Comparison of ENCODE assay signal across 9 cellular contexts in genomic region chr11:105673089-105673488, GRCh38.
DNase-seq lines count a peak whose midpoint lies in the region; TF ChIP-seq lines count a peak whose summit lies in the region.
"Had no signal": no experiment of that assay in that cellular context is flagged by ENCODE, and none has a peak within 500 bp of the region (broad histone marks: within the 10 kb centered on the region; RNA-seq: fewer than 3 reads in every experiment).

No MANE protein-coding gene starts in this region.

- DNase-seq in AG04450 (ENCODE audit: low read depth, low spot score) (peak; percentile 34), HFF-Myc (ENCODE audit: extremely low read depth, low read depth) (peak; percentile 36), UCSD-AML1 (lab: John Stamatoyannopoulos, UW; ENCODE audit: unreplicated experiment) (peak; percentile 13), glomerular endothelial cell (ENCODE audit: extremely low read depth, low read depth, low spot score) (peak; percentile 57), middle frontal gyrus (ENCODE audit: extremely low spot score, low spot score) (no peak), GM13976 (ENCODE audit: low spot score) (no peak), NCI-H748 treated with DMSO at 0.1 percent for 48 hours (lab: John Stamatoyannopoulos, UW) (no peak), COLO668 (lab: John Stamatoyannopoulos, UW; ENCODE audit: unreplicated experiment) (no peak)

- no peaks in the 10 kb centered on the region for H3K27me3 ChIP-seq in AG04450 (ENCODE audit: control insufficient read depth, insufficient read depth, low read length)

- no peaks in the 10 kb centered on the region for H3K9me3 ChIP-seq in AG04450 (ENCODE audit: control insufficient read depth, insufficient read depth, low read length)

- POLR2A ChIA-PET in AG04450 (lab: Yijun Ruan, JAX), result no interaction called here

- H3K27ac ChIP-seq in AG04450 (ENCODE audit: low read depth, low read length), result no peak overlapping the region
- H3K27ac ChIP-seq: skin epidermis had no signal

- in situ Hi-C loops in GM13976 (cut with MboI; ENCODE audit: low sequenced_read_pairs, unreplicated experiment), result no loop called here

- CTCF ChIA-PET in AG04450 (lab: Charles Lee), result no interaction called here

- H3K4me3 ChIP-seq in AG04450 (ENCODE audit: low read depth, low read length) (no peak overlapping the region), HFF-Myc (replicated peaks; ENCODE audit: low read depth, low read length) (no peak overlapping the region)
- H3K4me3 ChIP-seq: skin epidermis had no signal

- TF ChIP-seq CTCF in AG04450 (IDR thresholded peaks at IDR 0.05; ENCODE audit: low read depth, low read length), result no peak
- TF ChIP-seq CTCF in HFF-Myc (IDR thresholded peaks at IDR 0.05; ENCODE audit: low read depth, low read length, missing control alignments), result no peak
- no peak for TF ChIP-seq CTCF in GM13976 (IDR thresholded peaks at IDR 0.05; ENCODE audit: borderline replicate concordance, control extremely low read depth, extremely low read depth, insufficient read depth, missing control alignments)

Comparison
In these comparisons a context has a peak if more than half of its experiments do, and no peak if none do; other contexts are left out.
1. DNase-seq: peak in AG04450 (single experiment), HFF-Myc (single experiment), UCSD-AML1 (single experiment) and glomerular endothelial cell (single experiment); none in middle frontal gyrus (single experiment), GM13976 (single experiment), NCI-H748 treated with DMSO at 0.1 percent for 48 hours (single experiment) and COLO668 (single experiment).